1 cellular context compared by ENCODE assay signal in genomic region chr1:86704456-86704971, GRCh38.
TF ChIP-seq lines count a peak whose summit lies in the region.

TSS of gene SH3GLB1 (plus strand) at chr1:86704576. CDS start at chr1:86704900, 324 bp downstream.

TF ChIP-seq in GM23338, 12 proteins besides CTCF, POLR2A, EP300 and RAD21 (continued from another document):
- TF ChIP-seq REST (IDR thresholded peaks at IDR 0.05; ENCODE audit: unreplicated experiment) = no peak
- TF ChIP-seq ZNF462 (CRISPR knock-in tag; IDR thresholded peaks at IDR 0.05) = no peak
- TF ChIP-seq NANOG (IDR thresholded peaks at IDR 0.05; ENCODE audit: borderline replicate concordance) = no peak
- TF ChIP-seq EZH2 (IDR thresholded peaks at IDR 0.05; ENCODE audit: low read depth, unreplicated experiment) = no peak
- no peak for TF ChIP-seq EZH2phosphoT487 (IDR thresholded peaks at IDR 0.05; ENCODE audit: unreplicated experiment)
- no peak for TF ChIP-seq STAT1 (IDR thresholded peaks at IDR 0.05; ENCODE audit: unreplicated experiment)
- TF ChIP-seq, protein P1, sequence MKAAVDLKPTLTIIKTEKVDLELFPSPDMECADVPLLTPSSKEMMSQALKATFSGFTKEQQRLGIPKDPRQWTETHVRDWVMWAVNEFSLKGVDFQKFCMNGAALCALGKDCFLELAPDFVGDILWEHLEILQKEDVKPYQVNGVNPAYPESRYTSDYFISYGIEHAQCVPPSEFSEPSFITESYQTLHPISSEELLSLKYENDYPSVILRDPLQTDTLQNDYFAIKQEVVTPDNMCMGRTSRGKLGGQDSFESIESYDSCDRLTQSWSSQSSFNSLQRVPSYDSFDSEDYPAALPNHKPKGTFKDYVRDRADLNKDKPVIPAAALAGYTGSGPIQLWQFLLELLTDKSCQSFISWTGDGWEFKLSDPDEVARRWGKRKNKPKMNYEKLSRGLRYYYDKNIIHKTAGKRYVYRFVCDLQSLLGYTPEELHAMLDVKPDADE (IDR thresholded peaks at IDR 0.05) = no peak
- TF ChIP-seq ZNF331 (CRISPR knock-in tag; IDR thresholded peaks at IDR 0.05; ENCODE audit: low read depth) = no peak
